ENCODE assay signal across 13 cellular contexts in the genomic region with DNA sequence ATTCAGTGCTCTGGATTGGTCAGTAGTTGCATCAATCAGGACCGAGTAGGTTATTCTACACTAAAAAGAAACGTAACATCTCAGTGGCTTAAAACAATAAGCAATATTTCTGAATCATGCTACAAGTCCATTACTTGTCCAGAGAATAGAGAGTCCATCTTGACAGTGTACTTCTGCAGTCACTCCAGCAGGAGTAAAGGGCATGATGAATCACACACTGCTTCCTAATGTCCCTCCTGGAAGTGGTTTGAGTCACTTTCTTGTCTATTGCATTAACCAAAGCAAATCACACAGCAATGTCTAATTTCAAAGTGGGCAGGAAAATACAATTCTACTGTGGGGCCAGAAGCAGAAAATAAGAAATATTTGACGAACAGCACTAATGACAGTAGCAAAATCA.
DNase-seq lines count a peak whose midpoint lies in the region; TF ChIP-seq lines count a peak whose summit lies in the region.
"Had no signal": no experiment of that assay in that cellular context is flagged by ENCODE, and none has a peak within 500 bp of the region (broad histone marks: within the 10 kb centered on the region; RNA-seq: fewer than 3 reads in every experiment).

No MANE protein-coding gene starts in this region.

- H3K36me3 ChIP-seq in ACC112 (ENCODE audit: insufficient read depth, low read length) (no peaks in the 10 kb centered on the region), kidney epithelial cell (ENCODE audit: control insufficient read depth, insufficient read depth, low read length) (no peaks in the 10 kb centered on the region), vagina (no peaks in the 10 kb centered on the region)
- H3K36me3 ChIP-seq: heart left ventricle, neutrophil had no signal

- H3K4me1 ChIP-seq in ACC112 (ENCODE audit: control insufficient read depth, insufficient read depth, low read length, unreplicated experiment) (peaks cover 39% of the 10 kb centered on the region), vagina (no peaks in the 10 kb centered on the region)

- H3K27ac ChIP-seq in ACC112 (ENCODE audit: low read depth, low read length) (peak overlapping the region; percentile 72), vagina (no peak overlapping the region)
- H3K27ac ChIP-seq: neutrophil had no signal

- no peaks in the 10 kb centered on the region for H3K9me3 ChIP-seq in vagina
- H3K9me3 ChIP-seq: heart left ventricle, neutrophil had no signal

- H3K79me2 ChIP-seq in ACC112 (ENCODE audit: control insufficient read depth, insufficient read depth, low read length, unreplicated experiment): no peaks in the 10 kb centered on the region

- DNase-seq in HPDE6-E6E7 (ENCODE audit: extremely low spot score) (peak; percentile 34), astrocyte of the spinal cord (ENCODE audit: low read depth, low spot score) (peak; percentile 83), kidney epithelial cell (ENCODE audit: low read depth) (peak; percentile 74), HK-2 (ENCODE audit: unreplicated experiment) (no peak), vagina (ENCODE audit: extremely low spot score in 2 of 2) (no peak), NCI-H82 (lab: John Stamatoyannopoulos, UW) (no peak)
- DNase-seq in stimulated activated CD4-positive, alpha-beta T cell treated with anti-CD3 and anti-CD28 coated beads, Interleukin-4, amount 100 ng/mL, for 24 hours: no peak
- DNase-seq: heart left ventricle, NCI-H1105 treated with DMSO at 0.1 percent for 48 hours, NCI-H526, SHP77 treated with DMSO at 0.1 percent for 48 hours had no signal

- TF ChIP-seq CTCF in astrocyte of the spinal cord (IDR thresholded peaks at IDR 0.05; ENCODE audit: low read depth, low read length) (no peak), kidney epithelial cell (IDR thresholded peaks at IDR 0.05; ENCODE audit: insufficient read depth, low read length, poor library complexity, severe bottlenecking) (peak; percentile 26), vagina (IDR thresholded peaks at IDR 0.05) (no peak)

- H3K27me3 ChIP-seq in ACC112 (ENCODE audit: insufficient read depth, low read length) (no peaks in the 10 kb centered on the region), kidney epithelial cell (ENCODE audit: control insufficient read depth, insufficient read depth, low read length) (no peaks in the 10 kb centered on the region), vagina (no peaks in the 10 kb centered on the region)
- H3K27me3 ChIP-seq: heart left ventricle, neutrophil had no signal

- in situ Hi-C loops in astrocyte of the spinal cord (cut with HindIII; ENCODE audit: low sequenced_read_pairs): no loop called here

- intact Hi-C loops in vagina (cut with DNase I): no loop called here

- H2AFZ ChIP-seq in ACC112 (ENCODE audit: low read length, unreplicated experiment): peak overlapping the region; percentile 53

- TF ChIP-seq POLR2A in vagina (IDR thresholded peaks at IDR 0.05): no peak

- H3K4me3 ChIP-seq in ACC112 (ENCODE audit: low read depth, low read length) (peak overlapping the region; percentile 25; the same call in 1 of the 2 replicates), astrocyte of the spinal cord (ENCODE audit: low read depth, low read length) (no peak overlapping the region), kidney epithelial cell (ENCODE audit: low read depth, low read length) (no peak overlapping the region), vagina (no peak overlapping the region)
- H3K4me3 ChIP-seq: heart left ventricle had no signal

Comparison
In these comparisons a context has a peak if more than half of its experiments do, and no peak if none do; other contexts are left out.
1. DNase-seq: peak in HPDE6-E6E7 (single experiment), astrocyte of the spinal cord (single experiment) and kidney epithelial cell (single experiment); none in HK-2 (single experiment), stimulated activated CD4-positive, alpha-beta T cell treated with anti-CD3 and anti-CD28 coated beads, Interleukin-4, amount 100 ng/mL, for 24 hours (single experiment), vagina (0 of 2) and NCI-H82 (single experiment).